In the genomic region with DNA sequence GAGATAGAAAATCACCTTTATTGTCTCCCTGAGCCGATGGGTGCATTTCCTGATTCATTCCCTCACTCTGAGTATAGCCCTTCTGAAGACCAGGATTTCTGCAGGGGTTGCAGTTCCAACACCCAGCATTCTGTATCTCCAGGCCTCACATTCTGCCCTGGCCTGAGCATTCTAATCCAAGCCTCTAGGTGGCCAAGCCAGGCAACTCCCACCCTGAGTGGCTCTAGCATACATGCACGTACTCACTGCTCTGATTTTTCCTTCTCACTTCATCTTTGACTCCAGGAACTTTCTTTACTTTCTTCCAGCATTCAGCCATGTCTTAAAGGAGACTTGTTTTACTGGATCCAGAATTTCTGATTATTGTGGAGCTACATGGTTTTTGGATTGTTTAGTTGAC, we compare ENCODE assay signal across 8 cellular contexts.
DNase-seq lines count a peak whose midpoint lies in the region; ATAC-seq and TF ChIP-seq lines count a peak whose summit lies in the region.

No MANE protein-coding gene starts in this region.

- CTCF ChIA-PET in activated CD4-positive, alpha-beta T cell treated with anti-CD3 and anti-CD28 coated beads, Interleukin-2, amount 10 ng/mL, durations not matched to agents 7 days and 5 days (lab: Charles Lee): interaction anchor here (1.2 to 1.9 kb wide), 4 partner anchors 10 to 417 kb away, joined by 3 to 5 read pairs (median 4); no protein-coding TSS in a partner anchor

- DNase-seq in ACHN: peak; percentile 41
- DNase-seq in GM06990 (ENCODE audit: extremely low read depth, insufficient read length): no peak
- peak; percentile 17 for DNase-seq in NCI-H226
- peak; percentile 60 to 72 for DNase-seq in cardiac fibroblast (ENCODE audit: low read depth in 2 of 2)
- no peak for DNase-seq in mesothelial cell of epicardium (ENCODE audit: low spot score in 2 of 2, unreplicated experiment in 2 of 2)
- DNase-seq in activated CD4-positive, alpha-beta T cell treated with anti-CD3 and anti-CD28 coated beads, Interleukin-2, amount 10 ng/mL, durations not matched to agents 7 days and 5 days: no peak

- H3K36me3 Mint-ChIP-seq in mesothelial cell of epicardium: peaks cover 3% of the 10 kb centered on the region
- no peaks in the 10 kb centered on the region for H3K36me3 Mint-ChIP-seq in activated CD4-positive, alpha-beta T cell treated with anti-CD3 and anti-CD28 coated beads, Interleukin-2, amount 10 ng/mL, durations not matched to agents 7 days and 5 days (ENCODE audit: low read depth)
- H3K36me3 Mint-ChIP-seq in activated T-helper 17 cell treated with anti-CD3 and anti-CD28 coated beads, Interleukin-2, amount 50 U/mL, for 72 hours (ENCODE audit: low read depth): no peaks in the 10 kb centered on the region

- H3K4me3 ChIP-seq in GM06990 (replicated peaks; ENCODE audit: low read depth, low read length) (no peak overlapping the region), cardiac fibroblast (replicated peaks in 1 of 2; ENCODE audit: low read depth in 2 of 2, low read length in 2 of 2) (no peak overlapping the region)

- no peak overlapping the region for H3K4me3 Mint-ChIP-seq in mesothelial cell of epicardium
- H3K4me3 Mint-ChIP-seq in activated CD4-positive, alpha-beta T cell treated with anti-CD3 and anti-CD28 coated beads, Interleukin-2, amount 10 ng/mL, durations not matched to agents 7 days and 5 days: no peak overlapping the region
- no peak overlapping the region for H3K4me3 Mint-ChIP-seq in activated T-helper 17 cell treated with anti-CD3 and anti-CD28 coated beads, Interleukin-2, amount 50 U/mL, for 72 hours

- ATAC-seq in HG02642 (IDR thresholded peaks at IDR 0.05; ENCODE audit: poor library complexity, unreplicated experiment): peak; percentile 71
- ATAC-seq in activated T-helper 17 cell treated with anti-CD3 and anti-CD28 coated beads, Interleukin-2, amount 50 U/mL, for 72 hours (replicated peaks): no peak

- POLR2A ChIA-PET in activated CD4-positive, alpha-beta T cell treated with anti-CD3 and anti-CD28 coated beads, Interleukin-2, amount 10 ng/mL, durations not matched to agents 7 days and 5 days (lab: Charles Lee): no interaction called here

- peaks cover 43% of the 10 kb centered on the region for H3K4me1 Mint-ChIP-seq in mesothelial cell of epicardium
- H3K4me1 Mint-ChIP-seq in activated CD4-positive, alpha-beta T cell treated with anti-CD3 and anti-CD28 coated beads, Interleukin-2, amount 10 ng/mL, durations not matched to agents 7 days and 5 days: peaks cover 8% of the 10 kb centered on the region
- H3K4me1 Mint-ChIP-seq in activated T-helper 17 cell treated with anti-CD3 and anti-CD28 coated beads, Interleukin-2, amount 50 U/mL, for 72 hours: peaks cover 7% of the 10 kb centered on the region

- in situ Hi-C loops in ACHN (cut with HindIII; ENCODE audit: low pct_ligation_motif_present, low pct_unique_long_range_greater_than_20kb, low sequenced_read_pairs): no loop called here

- peak overlapping the region; percentile 37 for H3K27ac Mint-ChIP-seq in mesothelial cell of epicardium
- H3K27ac Mint-ChIP-seq in activated CD4-positive, alpha-beta T cell treated with anti-CD3 and anti-CD28 coated beads, Interleukin-2, amount 10 ng/mL, durations not matched to agents 7 days and 5 days: no peak overlapping the region
- H3K27ac Mint-ChIP-seq in activated T-helper 17 cell treated with anti-CD3 and anti-CD28 coated beads, Interleukin-2, amount 50 U/mL, for 72 hours: no peak overlapping the region

- H3K36me3 ChIP-seq in GM06990 (ENCODE audit: control insufficient read depth, insufficient read depth, low read length): no peaks in the 10 kb centered on the region

- TF ChIP-seq CTCF in GM06990 (IDR thresholded peaks at IDR 0.05; ENCODE audit: insufficient read depth, low read length, poor library complexity, severe bottlenecking) (peak; percentile 47), cardiac fibroblast (IDR thresholded peaks at IDR 0.05; ENCODE audit: low read depth, low read length) (peak; percentile 68), mesothelial cell of epicardium (IDR thresholded peaks at IDR 0.05; ENCODE audit: unreplicated experiment) (peak; percentile 35)

- H3K27me3 Mint-ChIP-seq in mesothelial cell of epicardium (ENCODE audit: low read depth): no peaks in the 10 kb centered on the region
- no peaks in the 10 kb centered on the region for H3K27me3 Mint-ChIP-seq in activated CD4-positive, alpha-beta T cell treated with anti-CD3 and anti-CD28 coated beads, Interleukin-2, amount 10 ng/mL, durations not matched to agents 7 days and 5 days
- H3K27me3 Mint-ChIP-seq in activated T-helper 17 cell treated with anti-CD3 and anti-CD28 coated beads, Interleukin-2, amount 50 U/mL, for 72 hours: peaks cover 4% of the 10 kb centered on the region

- H3K9me3 Mint-ChIP-seq in mesothelial cell of epicardium: peaks cover 8% of the 10 kb centered on the region
- peaks cover 1% of the 10 kb centered on the region for H3K9me3 Mint-ChIP-seq in activated CD4-positive, alpha-beta T cell treated with anti-CD3 and anti-CD28 coated beads, Interleukin-2, amount 10 ng/mL, durations not matched to agents 7 days and 5 days
- H3K9me3 Mint-ChIP-seq in activated T-helper 17 cell treated with anti-CD3 and anti-CD28 coated beads, Interleukin-2, amount 50 U/mL, for 72 hours: no peaks in the 10 kb centered on the region

- no peaks in the 10 kb centered on the region for H3K27me3 ChIP-seq in GM06990 (replicated peaks; ENCODE audit: control insufficient read depth, insufficient read depth, low read length)

Comparison
In these comparisons a context has a peak if more than half of its experiments do, and no peak if none do; other contexts are left out.
1. DNase-seq: peak in ACHN (single experiment), NCI-H226 (single experiment) and cardiac fibroblast (2 of 2); none in GM06990 (single experiment), mesothelial cell of epicardium (0 of 2) and activated CD4-positive, alpha-beta T cell treated with anti-CD3 and anti-CD28 coated beads, Interleukin-2, amount 10 ng/mL, durations not matched to agents 7 days and 5 days (single experiment).
2. Peak in every context shown above with its lines, with median percentiles within 50 percentile points of each other: CTCF ChIP-seq.